7 cellular contexts compared by ENCODE assay signal in genomic region chr2:96049049-96049916, GRCh38. TPM values are rescaled to one million over a fixed set of nuclear protein-coding genes. Genes with fewer than 3 reads are reported as not detected.
DNase-seq lines count a peak whose midpoint lies in the region; ATAC-seq, FAIRE-seq and TF ChIP-seq lines count a peak whose summit lies in the region.
"Not testable (repeated sequence)": the region's sequence is repeated elsewhere in the genome, so short reads cannot be mapped to it uniquely, and the experiment has no call there.

No MANE protein-coding gene starts in this region.

- not testable (repeated sequence) for H3K56ac ChIP-seq in H9 (ENCODE audit: insufficient read length, low read depth, low read length)

- H3K36me3 ChIP-seq in GM12878 (ENCODE audit: control insufficient read depth in 2 of 2, insufficient read depth in 2 of 2, low read length in 1 of 2); gastroesophageal sphincter: not testable (repeated sequence)

- TF ChIP-seq RAD21 in GM12878 (IDR thresholded peaks at IDR 0.05; ENCODE audit: insufficient read depth, low read depth, low read length), result not testable (repeated sequence)

- not testable (repeated sequence) for H3K9me3 ChIP-seq in H9 (ENCODE audit: control insufficient read depth, low read depth, low read length); GM12878 (replicated peaks; ENCODE audit: control insufficient read depth, insufficient read depth, low read length); gastroesophageal sphincter; right cardiac atrium (ENCODE audit: control insufficient read depth, low read length)

- not testable (repeated sequence) for H3K79me1 ChIP-seq in H9 (ENCODE audit: insufficient read depth, low read depth, low read length, poor library complexity, severe bottlenecking)

- TF ChIP-seq CTCF in H9 (conservative IDR thresholded peaks at IDR 0.05), result 0 out of 3 replicates have a peak, but pooled peaks have one; percentile 26
- TF ChIP-seq CTCF in GM12878 (IDR thresholded peaks at IDR 0.05 in 2 of 3, conservative IDR thresholded peaks at IDR 0.05 in 1 of 3; ENCODE audit: control insufficient read depth in 2 of 3, extremely low read depth in 1 of 3, insufficient read depth in 1 of 3, low read depth in 3 of 3, low read length in 3 of 3); gastroesophageal sphincter (IDR thresholded peaks at IDR 0.05): not testable (repeated sequence)

- DNase-seq in H9; GM12878 (ENCODE audit: low read depth, low spot score); natural killer cell treated with Interleukin-12 subunit alpha and Interleukin-12 subunit beta and Interleukin-15 and Interleukin-18, amount 100 ng/mL, for 72 hours (ENCODE audit: low spot score); stimulated activated effector memory CD8-positive, alpha-beta T cell treated with anti-CD3 and anti-CD28 coated beads, Interleukin-12 subunit alpha, Interleukin-12 subunit beta, amount 100 ng/mL, for 72 hours (ENCODE audit: low spot score in 2 of 2): not testable (repeated sequence)
- peak in 1 of 3 donors; percentile 26 for DNase-seq in right cardiac atrium

- not testable (repeated sequence) for H4K20me1 ChIP-seq in H9 (ENCODE audit: control insufficient read depth, insufficient read depth, insufficient read length); GM12878 (ENCODE audit: control insufficient read depth, insufficient read depth)

- H2BK20ac ChIP-seq in H9 (ENCODE audit: low read depth, low read length, poor library complexity, severe bottlenecking), result not testable (repeated sequence)

- not testable (repeated sequence) for H3K36me3 Mint-ChIP-seq in H9 (ENCODE audit: insufficient read depth in 1 of 3, low read depth in 3 of 3); natural killer cell treated with Interleukin-12 subunit alpha and Interleukin-12 subunit beta and Interleukin-15 and Interleukin-18, amount 100 ng/mL, for 72 hours; stimulated activated effector memory CD8-positive, alpha-beta T cell treated with anti-CD3 and anti-CD28 coated beads, Interleukin-12 subunit alpha, Interleukin-12 subunit beta, amount 100 ng/mL, for 72 hours

- H3K9me3 Mint-ChIP-seq in H9; natural killer cell treated with Interleukin-12 subunit alpha and Interleukin-12 subunit beta and Interleukin-15 and Interleukin-18, amount 100 ng/mL, for 72 hours; stimulated activated effector memory CD8-positive, alpha-beta T cell treated with anti-CD3 and anti-CD28 coated beads, Interleukin-12 subunit alpha, Interleukin-12 subunit beta, amount 100 ng/mL, for 72 hours: not testable (repeated sequence)

- not testable (repeated sequence) for H2BK120ac ChIP-seq in H9 (ENCODE audit: low read depth, low read length, poor library complexity, severe bottlenecking)

- H4K5ac ChIP-seq in H9 (ENCODE audit: insufficient read length, low read depth, low read length), result not testable (repeated sequence)

- not testable (repeated sequence) for H3K27me3 Mint-ChIP-seq in H9 (ENCODE audit: low read depth); natural killer cell treated with Interleukin-12 subunit alpha and Interleukin-12 subunit beta and Interleukin-15 and Interleukin-18, amount 100 ng/mL, for 72 hours

- H3K27ac Mint-ChIP-seq in H9; natural killer cell treated with Interleukin-12 subunit alpha and Interleukin-12 subunit beta and Interleukin-15 and Interleukin-18, amount 100 ng/mL, for 72 hours; stimulated activated effector memory CD8-positive, alpha-beta T cell treated with anti-CD3 and anti-CD28 coated beads, Interleukin-12 subunit alpha, Interleukin-12 subunit beta, amount 100 ng/mL, for 72 hours: not testable (repeated sequence)

- H4K91ac ChIP-seq in H9 (ENCODE audit: insufficient read length, low read depth, low read length), result not testable (repeated sequence)

- peaks cover 6 to 10% of the 10 kb centered on the region in 2 experiments for H3K4me1 Mint-ChIP-seq in H9
- H3K4me1 Mint-ChIP-seq in natural killer cell treated with Interleukin-12 subunit alpha and Interleukin-12 subunit beta and Interleukin-15 and Interleukin-18, amount 100 ng/mL, for 72 hours (ENCODE audit: low read depth in 2 of 2); stimulated activated effector memory CD8-positive, alpha-beta T cell treated with anti-CD3 and anti-CD28 coated beads, Interleukin-12 subunit alpha, Interleukin-12 subunit beta, amount 100 ng/mL, for 72 hours: not testable (repeated sequence)

- not testable (repeated sequence) for H3K4me3 Mint-ChIP-seq in H9; natural killer cell treated with Interleukin-12 subunit alpha and Interleukin-12 subunit beta and Interleukin-15 and Interleukin-18, amount 100 ng/mL, for 72 hours; stimulated activated effector memory CD8-positive, alpha-beta T cell treated with anti-CD3 and anti-CD28 coated beads, Interleukin-12 subunit alpha, Interleukin-12 subunit beta, amount 100 ng/mL, for 72 hours

- not testable (repeated sequence) for H3K14ac ChIP-seq in H9 (ENCODE audit: insufficient read depth, low read length)

- not testable (repeated sequence) for H3K23me2 ChIP-seq in H9 (ENCODE audit: insufficient read length, low read depth, low read length, poor library complexity, severe bottlenecking)

- in situ Hi-C loops in GM12878 (cut with MboI), result not testable (repeated sequence)

- SMC1A ChIA-PET in GM12878 (lab: Charles Lee; ENCODE audit: uncharacterized antibody, unreplicated experiment), result not testable (repeated sequence)

- POLR2A ChIA-PET in GM12878 (lab: Charles Lee), result not testable (repeated sequence)

- not testable (repeated sequence) for H3K27me3 ChIP-seq in H9 (ENCODE audit: insufficient read depth, low read length); GM12878 (replicated peaks in 1 of 2; ENCODE audit: control insufficient read depth in 2 of 2, insufficient read depth in 2 of 2, low read length in 1 of 2); gastroesophageal sphincter; right cardiac atrium (ENCODE audit: control insufficient read depth, insufficient read depth)

- CTCF ChIA-PET in GM12878 (lab: Yijun Ruan, JAX), result not testable (repeated sequence)

- H3K4me2 ChIP-seq in H9 (ENCODE audit: insufficient read depth, insufficient read length, low read length); GM12878 (ENCODE audit: control insufficient read depth, insufficient read depth): not testable (repeated sequence)

- H3K79me2 ChIP-seq in H9 (ENCODE audit: insufficient read depth, low read length); GM12878 (ENCODE audit: control insufficient read depth, insufficient read depth, low read length): not testable (repeated sequence)

- H2BK5ac ChIP-seq in H9 (ENCODE audit: insufficient read length, low read length), result not testable (repeated sequence)

- TF ChIP-seq POLR2A in GM12878 (IDR thresholded peaks at IDR 0.05; ENCODE audit: low read depth, low read length); gastroesophageal sphincter (IDR thresholded peaks at IDR 0.05): not testable (repeated sequence)

- BruUV-seq in GM12878 (replicated peaks; lab: Mats Ljungman, UMichigan), result not testable (repeated sequence)

- not testable (repeated sequence) for H3K4me3 ChIP-seq in GM12878; gastroesophageal sphincter; right cardiac atrium (ENCODE audit: low read length)

- H2AFZ ChIP-seq in H9 (ENCODE audit: low read length); GM12878 (ENCODE audit: control insufficient read depth, low read depth, low read length): not testable (repeated sequence)

- not testable (repeated sequence) for H3K9ac ChIP-seq in H9 (ENCODE audit: extremely low read depth, insufficient read length, low read length); GM12878 (ENCODE audit: control insufficient read depth, insufficient read depth, low read length)

- H3K18ac ChIP-seq in H9 (ENCODE audit: insufficient read length, low read depth, low read length), result not testable (repeated sequence)

- not testable (repeated sequence) for H2AK5ac ChIP-seq in H9 (ENCODE audit: insufficient read length, low read length)

- ATAC-seq in SK-N-SH treated with all-trans-retinoic acid at 6 μM for 48 hours (peak; percentile 21; the same call in 1 of the 3 replicates), GM12878 (peak; percentile 76), gastroesophageal sphincter (peak; percentile 57), right cardiac atrium (peak; percentile 64 to 69)
- peak; percentile 54 to 61 for ATAC-seq in natural killer cell treated with Interleukin-12 subunit alpha and Interleukin-12 subunit beta and Interleukin-15 and Interleukin-18, amount 100 ng/mL, for 72 hours
- peak; percentile 39 for ATAC-seq in stimulated activated effector memory CD8-positive, alpha-beta T cell treated with anti-CD3 and anti-CD28 coated beads, Interleukin-12 subunit alpha, Interleukin-12 subunit beta, amount 100 ng/mL, for 72 hours

- intact Hi-C loops in GM12878 (cut with micrococcal nuclease; ENCODE audit: unreplicated experiment); right cardiac atrium (cut with DNase I): not testable (repeated sequence)

- not testable (repeated sequence) for H2BK15ac ChIP-seq in H9 (ENCODE audit: low read depth, low read length)

- H3K4me1 ChIP-seq in H9 (ENCODE audit: insufficient read depth, low read length); GM12878 (ENCODE audit: control insufficient read depth, insufficient read depth, low read length); gastroesophageal sphincter; right cardiac atrium (ENCODE audit: control insufficient read depth, insufficient read depth, low read length): not testable (repeated sequence)

- not testable (repeated sequence) for FAIRE-seq in GM12878 (lab: Jason Lieb, UNC)

- not testable (repeated sequence) for H3K23ac ChIP-seq in H9 (ENCODE audit: insufficient read length, low read depth, low read length)

- H2BK12ac ChIP-seq in H9 (ENCODE audit: insufficient read length, low read depth, low read length), result not testable (repeated sequence)

- WGBS in H9 (ENCODE audit: extremely low coverage, insufficient read length, low lambda C conversion rate), result no CpG with 5 or more reads among the region's 18 CpGs
- WGBS in GM12878 (ENCODE audit: insufficient coverage, insufficient replicate concordance, low lambda C conversion rate, missing lambda C conversion rate), result 15% methylated on average over 9 of the region's 18 CpGs
- no CpG with 5 or more reads among the region's 18 CpGs for WGBS in gastroesophageal sphincter (ENCODE audit: low coverage in 1 of 2), 2 donors
- 31% methylated on average over 9 of the region's 18 CpGs for WGBS in right cardiac atrium

- H3K4ac ChIP-seq in H9 (ENCODE audit: low read depth, low read length), result not testable (repeated sequence)

- not testable (repeated sequence) for H3K27ac ChIP-seq in H9 (ENCODE audit: insufficient read length, low read depth, low read length); GM12878 (ENCODE audit: control insufficient read depth, insufficient read depth); gastroesophageal sphincter; right cardiac atrium (ENCODE audit: low read length)

- RAD21 ChIA-PET in GM12878 (lab: Charles Lee; ENCODE audit: unreplicated experiment), result not testable (repeated sequence)

- H3T11ph ChIP-seq in H9 (ENCODE audit: low read length), result not testable (repeated sequence)

- TF ChIP-seq EP300 in GM12878 (IDR thresholded peaks at IDR 0.05; ENCODE audit: borderline replicate concordance in 1 of 2, control insufficient read depth in 1 of 2, low read depth in 2 of 2, low read length in 2 of 2); gastroesophageal sphincter (IDR thresholded peaks at IDR 0.05): not testable (repeated sequence)

- not testable (repeated sequence) for H4K8ac ChIP-seq in H9 (replicated peaks; ENCODE audit: insufficient read length, low read depth, low read length)

RNA-seq across cellular contexts. Expression of gene GPAT2, which starts 14.6 kb away (rescaled TPM):
- total RNA-seq in H9 (2021) (0.17 TPM in 1 of 2 replicates, not detected in the other), GM12878 (2014; rRNA removed) (not detected in 2 replicates), GM12878 (2014; rRNA removed; fragmentation: Illumina TruSeq; extraction: Trizol) (not detected in 2 replicates), GM12878 (2021) (not detected in 2 replicates), gastroesophageal sphincter (1 to 10 TPM; 1.9 to 8.4 (median 3.9) TPM), right cardiac atrium (1 to 10 TPM; 1.7 to 3.1 (median 2.0) TPM)
- total RNA-seq in GM12878 (2013; cell fraction: nucleolus; rRNA removed), result not detected in 2 replicates
- polyA plus RNA-seq in GM12878 (2011; ENCODE audit: low read depth), result not detected
- polyA plus RNA-seq in GM12878 (2011; rRNA removed) (not detected in 2 replicates), GM12878 (2014; fragmentation: Illumina TruSeq; extraction: Trizol) (not detected in 2 replicates), GM12878 (2014; fragmentation: Nextera tagmentation; extraction: Ambion mirVana) (not detected), GM12878 (2014; rRNA removed) (not detected in 2 replicates), GM12878 (2016; fragmentation: Nextera tagmentation; extraction: Ambion mirVana) (under 1 TPM; 0.04 to 0.05 TPM), right cardiac atrium (1.1 TPM)
- not detected in 2 replicates for polyA plus RNA-seq in GM12878 (2011; cell fraction: cytosol; rRNA removed)
- 0.01 TPM in 1 of 2 replicates, not detected in the other for polyA plus RNA-seq in GM12878 (2011; cell fraction: nucleus; rRNA removed)
- 0.16 TPM in 1 of 2 replicates, not detected in the other for polyA plus RNA-seq in GM12878 (2012)
- not detected in 2 replicates for polyA minus RNA-seq in GM12878 (2011; rRNA and poly(A)+ RNA removed)
- not detected in 2 replicates for polyA minus RNA-seq in GM12878 (2011; cell fraction: cytosol; rRNA and poly(A)+ RNA removed)
- polyA minus RNA-seq in GM12878 (2011; cell fraction: nucleus; rRNA and poly(A)+ RNA removed), result not detected in 2 replicates
- 10 to 100 TPM in 1 of 2 donors, 1 to 10 TPM in 1; 4.7 to 10.9 TPM for total RNA-seq in natural killer cell treated with Interleukin-12 subunit alpha and Interleukin-12 subunit beta and Interleukin-15 and Interleukin-18, amount 100 ng/mL, for 72 hours

RNA-seq across cellular contexts. Expression of gene ANKRD36C, which starts 57.7 kb away (rescaled TPM):
- 8.2 and 9.5 TPM in 2 replicates for total RNA-seq in H9 (2021)
- 481 and 487 TPM in 2 replicates for total RNA-seq in GM12878 (2013; cell fraction: nucleolus; rRNA removed)
- 23.6 and 29.5 TPM in 2 replicates for total RNA-seq in GM12878 (2014; rRNA removed)
- 39.8 and 43.3 TPM in 2 replicates for total RNA-seq in GM12878 (2014; rRNA removed; fragmentation: Illumina TruSeq; extraction: Trizol)
- 24.1 and 26.2 TPM in 2 replicates for total RNA-seq in GM12878 (2021)
- polyA plus RNA-seq in GM12878 (2011; ENCODE audit: low read depth), result 3.8 TPM
- 12.5 and 14.7 TPM in 2 replicates for polyA plus RNA-seq in GM12878 (2011; rRNA removed)
- 2.5 and 2.7 TPM in 2 replicates for polyA plus RNA-seq in GM12878 (2011; cell fraction: cytosol; rRNA removed)
- polyA plus RNA-seq in GM12878 (2011; cell fraction: nucleus; rRNA removed), result 40.1 and 49.2 TPM in 2 replicates
- polyA plus RNA-seq in GM12878 (2012), result 5.3 and 5.9 TPM in 2 replicates
- 12.6 and 12.9 TPM in 2 replicates for polyA plus RNA-seq in GM12878 (2014; fragmentation: Illumina TruSeq; extraction: Trizol)
- polyA plus RNA-seq in GM12878 (2014; fragmentation: Nextera tagmentation; extraction: Ambion mirVana), result 10 to 100 TPM in 1 of 2 experiments, 1 to 10 TPM in 1; 3.2 to 15.3 TPM
- polyA plus RNA-seq in GM12878 (2014; rRNA removed), result 7.5 and 7.6 TPM in 2 replicates
- polyA plus RNA-seq in GM12878 (2016; fragmentation: Nextera tagmentation; extraction: Ambion mirVana), result 10 to 100 TPM; 24.7 to 29.0 TPM
- 116 and 121 TPM in 2 replicates for polyA minus RNA-seq in GM12878 (2011; rRNA and poly(A)+ RNA removed)
- polyA minus RNA-seq in GM12878 (2011; cell fraction: cytosol; rRNA and poly(A)+ RNA removed), result 6.0 and 8.9 TPM in 2 replicates
- polyA minus RNA-seq in GM12878 (2011; cell fraction: nucleus; rRNA and poly(A)+ RNA removed), result 227 and 281 TPM in 2 replicates
- 10 to 100 TPM in 2 of 4 donors, 1 to 10 TPM in 2; 9.0 to 42.6 (median 18.8) TPM for total RNA-seq in gastroesophageal sphincter
- 10 to 100 TPM; 10.2 to 11.2 (median 10.6) TPM for total RNA-seq in right cardiac atrium
- polyA plus RNA-seq in right cardiac atrium, result 3.1 TPM
- 100 to 1,000 TPM in 1 of 2 donors, 10 to 100 TPM in 1; 44.4 to 136 TPM for total RNA-seq in natural killer cell treated with Interleukin-12 subunit alpha and Interleukin-12 subunit beta and Interleukin-15 and Interleukin-18, amount 100 ng/mL, for 72 hours

Comparison
In these comparisons a context has a peak if more than half of its experiments do, and no peak if none do; other contexts are left out.
1. ATAC-seq: peak in every context shown above with its lines; median percentile 76 in GM12878; 66 in right cardiac atrium; 58 in natural killer cell treated with Interleukin-12 subunit alpha and Interleukin-12 subunit beta and Interleukin-15 and Interleukin-18, amount 100 ng/mL, for 72 hours; 57 in gastroesophageal sphincter; 39 in stimulated activated effector memory CD8-positive, alpha-beta T cell treated with anti-CD3 and anti-CD28 coated beads, Interleukin-12 subunit alpha, Interleukin-12 subunit beta, amount 100 ng/mL, for 72 hours; 21 in SK-N-SH treated with all-trans-retinoic acid at 6 μM for 48 hours.